1 cellular context compared by ENCODE assay signal in the genomic region with DNA sequence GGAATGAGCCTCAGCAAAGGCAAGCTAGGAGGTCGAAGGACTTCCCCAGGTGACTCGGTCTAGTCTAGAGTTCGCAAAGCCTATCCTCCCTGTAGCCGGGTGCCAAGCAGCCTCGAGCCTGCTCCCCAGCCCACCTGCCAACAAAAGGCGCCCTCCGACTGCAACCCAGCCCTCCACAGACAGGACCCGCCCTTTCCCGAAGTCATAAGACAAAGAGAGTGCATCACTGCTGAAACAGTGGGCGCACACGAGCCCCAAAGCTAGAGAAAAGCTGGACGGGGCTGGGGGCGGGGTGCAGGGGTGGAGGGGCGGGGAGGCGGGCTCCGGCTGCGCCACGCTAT.
TF ChIP-seq lines count a peak whose summit lies in the region.

No MANE protein-coding gene starts in this region.

TF ChIP-seq in H1, 55 proteins besides CTCF, POLR2A, EP300 and RAD21:
- TF ChIP-seq GTF2F1 (IDR thresholded peaks at IDR 0.05; ENCODE audit: borderline replicate concordance, low read depth, low read length) (no peak), RFX5 (IDR thresholded peaks at IDR 0.05; ENCODE audit: borderline replicate concordance, low read depth, low read length) (no peak), MAX (IDR thresholded peaks at IDR 0.05) (peak; percentile 49), CEBPB (IDR thresholded peaks at IDR 0.05; ENCODE audit: low read depth, low read length) (no peak), E2F6 (IDR thresholded peaks at IDR 0.05) (peak; percentile 76; the same call in 1 of the 2 replicates), SIN3A (conservative IDR thresholded peaks at IDR 0.05 in 1 of 2, IDR thresholded peaks at IDR 0.05 in 1 of 2; ENCODE audit: low read depth in 1 of 2, low read length in 2 of 2) (no peak), FOSL1 (IDR thresholded peaks at IDR 0.05; ENCODE audit: insufficient read depth, low read depth, low read length) (no peak), KDM4A (IDR thresholded peaks at IDR 0.05; ENCODE audit: low read depth, low read length, severe bottlenecking) (peak; percentile 13), CHD2 (IDR thresholded peaks at IDR 0.05; ENCODE audit: low read length) (0 out of 2 replicates have a peak, but pooled peaks have one; percentile 3), EGR1 (IDR thresholded peaks at IDR 0.05; ENCODE audit: borderline replicate concordance, low read depth, low read length) (no peak)
